8 cellular contexts compared by ENCODE assay signal in genomic region chrX:48897157-48897620, GRCh38. TPM values are rescaled to one million over a fixed set of nuclear protein-coding genes. Genes with fewer than 3 reads are reported as not detected.
DNase-seq lines count a peak whose midpoint lies in the region; ATAC-seq and TF ChIP-seq lines count a peak whose summit lies in the region.

No MANE protein-coding gene starts in this region.

- no peaks in the 10 kb centered on the region for H3K9me3 Mint-ChIP-seq in activated CD8-positive, alpha-beta T cell treated with anti-CD3 and anti-CD28 coated beads, Interleukin-2, amount 10 ng/mL, durations not matched to agents 7 days and 5 days (ENCODE audit: insufficient read depth)
- H3K9me3 Mint-ChIP-seq in endothelial cell (ENCODE audit: unreplicated experiment), result no peaks in the 10 kb centered on the region
- no peaks in the 10 kb centered on the region for H3K9me3 Mint-ChIP-seq in memory B cell

- peaks cover 5% of the 10 kb centered on the region for H3K4me1 ChIP-seq in A673 (ENCODE audit: insufficient read depth, low read length, poor library complexity, severe bottlenecking)
- peaks cover 16 to 27% (median 22%) of the 10 kb centered on the region in 4 donors for H3K4me1 ChIP-seq in stomach

- H3K9me3 ChIP-seq in A673 (ENCODE audit: low read depth, low read length, poor library complexity, severe bottlenecking), result no peaks in the 10 kb centered on the region
- peaks cover 0 to 15% (median 0%) of the 10 kb centered on the region in 4 donors for H3K9me3 ChIP-seq in stomach

- H3K27me3 ChIP-seq in A673 (replicated peaks; ENCODE audit: insufficient read depth, low read depth, low read length, poor library complexity) (no peaks in the 10 kb centered on the region), stomach (peaks cover 0 to 5% (median 0%) of the 10 kb centered on the region in 3 donors)

- POLR2A ChIA-PET in A673 (lab: Charles Lee; ENCODE audit: low non-redundant PET), result interaction anchor here (0.6 kb wide), 1 partner anchor 157 kb away, joined by 3 read pairs; no protein-coding TSS in a partner anchor
- POLR2A ChIA-PET in activated CD8-positive, alpha-beta T cell treated with anti-CD3 and anti-CD28 coated beads, Interleukin-2, amount 10 ng/mL, durations not matched to agents 7 days and 5 days (lab: Charles Lee), result interaction anchor here (1.0 to 2.6 kb wide), 8 partner anchors 10 to 225 kb away, joined by 3 to 14 read pairs (median 6); partner anchors contain the start of gene SLC35A2

- no peak for TF ChIP-seq EP300 in stomach (IDR thresholded peaks at IDR 0.05)

- peak overlapping the region; percentile 80 for H3K4me3 Mint-ChIP-seq in activated CD8-positive, alpha-beta T cell treated with anti-CD3 and anti-CD28 coated beads, Interleukin-2, amount 10 ng/mL, durations not matched to agents 7 days and 5 days
- H3K4me3 Mint-ChIP-seq in endothelial cell (ENCODE audit: unreplicated experiment), result peak overlapping the region; percentile 96
- H3K4me3 Mint-ChIP-seq in memory B cell, result peak overlapping the region; percentile 94

- CTCF ChIA-PET in A673 (lab: Charles Lee), result interaction anchor here (0.5 kb wide), 1 partner anchor 206 kb away, joined by 3 read pairs; no protein-coding TSS in a partner anchor
- CTCF ChIA-PET in activated CD8-positive, alpha-beta T cell treated with anti-CD3 and anti-CD28 coated beads, Interleukin-2, amount 10 ng/mL, durations not matched to agents 7 days and 5 days (lab: Charles Lee), result interaction anchor here (1.0 to 2.4 kb wide), 7 partner anchors 43 to 296 kb away, joined by 3 to 8 read pairs (median 3); no protein-coding TSS in a partner anchor

- peak overlapping the region; percentile 94 for H3K27ac ChIP-seq in A673 (ENCODE audit: low read depth, low read length, poor library complexity, severe bottlenecking)
- H3K27ac ChIP-seq in stomach, result peak overlapping the region; percentile 91 to 97 (median 95)

- H3K4me1 Mint-ChIP-seq in activated CD8-positive, alpha-beta T cell treated with anti-CD3 and anti-CD28 coated beads, Interleukin-2, amount 10 ng/mL, durations not matched to agents 7 days and 5 days (ENCODE audit: low read depth), result peaks cover 20% of the 10 kb centered on the region
- H3K4me1 Mint-ChIP-seq in endothelial cell (ENCODE audit: unreplicated experiment), result peaks cover 6% of the 10 kb centered on the region
- H3K4me1 Mint-ChIP-seq in memory B cell, result peaks cover 12% of the 10 kb centered on the region

- BruUV-seq in A673 (replicated peaks; lab: Mats Ljungman, UMichigan), result no TSS peak

- intact Hi-C loops in A673 (cut with micrococcal nuclease; ENCODE audit: unreplicated experiment) (loop anchor here (10.0 kb wide), 1 partner anchor 92 kb away; the partner anchor contains the start of gene HDAC6), stomach (cut with DNase I; ENCODE audit: low total_unique reads) (no loop called here)

- TF ChIP-seq CTCF in A673 (conservative IDR thresholded peaks at IDR 0.05; ENCODE audit: low read depth, low read length) (no peak), endothelial cell (IDR thresholded peaks at IDR 0.05; ENCODE audit: unreplicated experiment) (no peak), stomach (IDR thresholded peaks at IDR 0.05) (no peak)

- no peak for TF ChIP-seq POLR2A in stomach (IDR thresholded peaks at IDR 0.05)

- 0 to 41% (median 3%) methylated on average over 24 to 38 of the region's 38 CpGs for WGBS in stomach, 5 donors

- peak; percentile 16 for ATAC-seq in GM18868 (IDR thresholded peaks at IDR 0.05; ENCODE audit: unreplicated experiment)
- peak; percentile 14 for ATAC-seq in HG03571 (IDR thresholded peaks at IDR 0.05; ENCODE audit: unreplicated experiment)
- ATAC-seq in activated CD8-positive, alpha-beta T cell treated with anti-CD3 and anti-CD28 coated beads, Interleukin-2, amount 10 ng/mL, durations not matched to agents 7 days and 5 days, result peak; percentile 19
- ATAC-seq in memory B cell (ENCODE audit: low read depth), result peak; percentile 12

- DNase-seq in A673 (ENCODE audit: low spot score), result peak; percentile 87
- DNase-seq in NCI-H748 (lab: John Stamatoyannopoulos, UW; ENCODE audit: unreplicated experiment), result peak; percentile 91
- DNase-seq in activated CD8-positive, alpha-beta T cell treated with anti-CD3 and anti-CD28 coated beads, Interleukin-2, amount 10 ng/mL, durations not matched to agents 7 days and 5 days, result peak; percentile 65
- DNase-seq in endothelial cell (ENCODE audit: low spot score), result peak; percentile 70
- DNase-seq in memory B cell (ENCODE audit: low spot score in 2 of 2), result no peak
- DNase-seq in stomach, result peak; percentile 73

- H3K36me3 Mint-ChIP-seq in activated CD8-positive, alpha-beta T cell treated with anti-CD3 and anti-CD28 coated beads, Interleukin-2, amount 10 ng/mL, durations not matched to agents 7 days and 5 days (ENCODE audit: low read depth), result peaks cover 24% of the 10 kb centered on the region
- H3K36me3 Mint-ChIP-seq in endothelial cell (ENCODE audit: low read depth, unreplicated experiment) (peaks cover 16% of the 10 kb centered on the region), memory B cell (peaks cover 9% of the 10 kb centered on the region)

- peaks cover 6% of the 10 kb centered on the region for H3K36me3 ChIP-seq in A673 (ENCODE audit: insufficient read depth, low read length, poor library complexity, severe bottlenecking)
- H3K36me3 ChIP-seq in stomach, result peaks cover 6 to 45% (median 33%) of the 10 kb centered on the region in 4 donors

- peak overlapping the region; percentile 70 for H3K4me3 ChIP-seq in A673 (ENCODE audit: low read depth, low read length, poor library complexity, severe bottlenecking)
- peak overlapping the region; percentile 58 to 69 (median 63) for H3K4me3 ChIP-seq in stomach

- H3K27me3 Mint-ChIP-seq in activated CD8-positive, alpha-beta T cell treated with anti-CD3 and anti-CD28 coated beads, Interleukin-2, amount 10 ng/mL, durations not matched to agents 7 days and 5 days (ENCODE audit: low read depth), result no peaks in the 10 kb centered on the region
- H3K27me3 Mint-ChIP-seq in endothelial cell (ENCODE audit: unreplicated experiment) (peaks cover 6% of the 10 kb centered on the region), memory B cell (no peaks in the 10 kb centered on the region)

- H3K27ac Mint-ChIP-seq in activated CD8-positive, alpha-beta T cell treated with anti-CD3 and anti-CD28 coated beads, Interleukin-2, amount 10 ng/mL, durations not matched to agents 7 days and 5 days, result peak overlapping the region; percentile 99
- peak overlapping the region; percentile 95 for H3K27ac Mint-ChIP-seq in endothelial cell (ENCODE audit: unreplicated experiment)
- peak overlapping the region; percentile 93 for H3K27ac Mint-ChIP-seq in memory B cell

RNA-seq across cellular contexts. Expression of gene TIMM17B, which starts 0.4 kb away (rescaled TPM):
- 60.8 and 72.4 TPM in 2 replicates for total RNA-seq in A673 (2021)
- total RNA-seq in activated CD8-positive, alpha-beta T cell treated with anti-CD3 and anti-CD28 coated beads, Interleukin-2, amount 10 ng/mL, durations not matched to agents 7 days and 5 days, result 10 to 100 TPM; 41.6 to 44.1 TPM
- total RNA-seq in endothelial cell (ENCODE audit: unreplicated experiment), result 70.6 TPM
- total RNA-seq in stomach, result 10 to 100 TPM in 3 of 5 donors, 1 to 10 TPM in 2; 2.9 to 24.1 (median 14.3) TPM
- polyA plus RNA-seq in stomach, result 10 to 100 TPM; 43.4 to 77.2 (median 50.8) TPM

RNA-seq across cellular contexts. Expression of gene PQBP1, which starts 0.5 kb away (rescaled TPM):
- total RNA-seq in A673 (2021) (113 and 133 TPM in 2 replicates), endothelial cell (ENCODE audit: unreplicated experiment) (80.1 TPM), stomach (100 to 1,000 TPM in 1 of 5 donors, 10 to 100 TPM in 3, 1 to 10 TPM in 1; 4.7 to 148 (median 58.9) TPM)
- total RNA-seq in activated CD8-positive, alpha-beta T cell treated with anti-CD3 and anti-CD28 coated beads, Interleukin-2, amount 10 ng/mL, durations not matched to agents 7 days and 5 days, result 10 to 100 TPM; 63.9 to 70.8 TPM
- polyA plus RNA-seq in stomach, result 100 to 1,000 TPM; 106 to 133 (median 118) TPM

RNA-seq across cellular contexts. Expression of gene SLC35A2, which starts 14.3 kb away (rescaled TPM):
- 21.7 and 30.4 TPM in 2 replicates for total RNA-seq in A673 (2021)
- total RNA-seq in activated CD8-positive, alpha-beta T cell treated with anti-CD3 and anti-CD28 coated beads, Interleukin-2, amount 10 ng/mL, durations not matched to agents 7 days and 5 days, result 10 to 100 TPM; 14.8 to 15.3 TPM
- total RNA-seq in endothelial cell (ENCODE audit: unreplicated experiment), result 27.2 TPM
- total RNA-seq in stomach, result 10 to 100 TPM in 3 of 5 donors, 1 to 10 TPM in 1, not detected in 1; 4.3 to 25.4 (median 14.5) TPM
- polyA plus RNA-seq in stomach, result 10 to 100 TPM in 1 of 3 donors, 1 to 10 TPM in 2; 6.9 to 12.3 (median 10.0) TPM

RNA-seq across cellular contexts. Expression of gene PIM2, which starts 21.6 kb away (rescaled TPM):
- total RNA-seq in A673 (2021), result 14.9 and 19.9 TPM in 2 replicates
- 10 to 100 TPM; 51.3 to 53.6 TPM for total RNA-seq in activated CD8-positive, alpha-beta T cell treated with anti-CD3 and anti-CD28 coated beads, Interleukin-2, amount 10 ng/mL, durations not matched to agents 7 days and 5 days
- 7.0 TPM for total RNA-seq in endothelial cell (ENCODE audit: unreplicated experiment)
- 10 to 100 TPM in 2 of 5 donors, 1 to 10 TPM in 3; 1.2 to 33.2 (median 9.6) TPM for total RNA-seq in stomach
- 10 to 100 TPM in 2 of 3 donors, 1 to 10 TPM in 1; 7.3 to 12.7 (median 10.3) TPM for polyA plus RNA-seq in stomach

Comparison
In these comparisons a context has a peak if more than half of its experiments do, and no peak if none do; other contexts are left out.
1. DNase-seq: peak in A673 (single experiment), NCI-H748 (single experiment), activated CD8-positive, alpha-beta T cell treated with anti-CD3 and anti-CD28 coated beads, Interleukin-2, amount 10 ng/mL, durations not matched to agents 7 days and 5 days (single experiment), endothelial cell (single experiment) and stomach (single experiment); none in memory B cell (0 of 2).
2. Peak in every context shown above with its lines, with median percentiles within 50 percentile points of each other: ATAC-seq, H3K27ac Mint-ChIP-seq and H3K4me3 Mint-ChIP-seq.